2 cellular contexts compared by ENCODE assay signal in genomic region chr6:96302991-96303390, GRCh38.
TF ChIP-seq lines count a peak whose summit lies in the region.

No MANE protein-coding gene starts in this region.

TF ChIP-seq in GM23338, 12 proteins besides CTCF, POLR2A, EP300 and RAD21 (continued from another document):
- TF ChIP-seq, protein P1, sequence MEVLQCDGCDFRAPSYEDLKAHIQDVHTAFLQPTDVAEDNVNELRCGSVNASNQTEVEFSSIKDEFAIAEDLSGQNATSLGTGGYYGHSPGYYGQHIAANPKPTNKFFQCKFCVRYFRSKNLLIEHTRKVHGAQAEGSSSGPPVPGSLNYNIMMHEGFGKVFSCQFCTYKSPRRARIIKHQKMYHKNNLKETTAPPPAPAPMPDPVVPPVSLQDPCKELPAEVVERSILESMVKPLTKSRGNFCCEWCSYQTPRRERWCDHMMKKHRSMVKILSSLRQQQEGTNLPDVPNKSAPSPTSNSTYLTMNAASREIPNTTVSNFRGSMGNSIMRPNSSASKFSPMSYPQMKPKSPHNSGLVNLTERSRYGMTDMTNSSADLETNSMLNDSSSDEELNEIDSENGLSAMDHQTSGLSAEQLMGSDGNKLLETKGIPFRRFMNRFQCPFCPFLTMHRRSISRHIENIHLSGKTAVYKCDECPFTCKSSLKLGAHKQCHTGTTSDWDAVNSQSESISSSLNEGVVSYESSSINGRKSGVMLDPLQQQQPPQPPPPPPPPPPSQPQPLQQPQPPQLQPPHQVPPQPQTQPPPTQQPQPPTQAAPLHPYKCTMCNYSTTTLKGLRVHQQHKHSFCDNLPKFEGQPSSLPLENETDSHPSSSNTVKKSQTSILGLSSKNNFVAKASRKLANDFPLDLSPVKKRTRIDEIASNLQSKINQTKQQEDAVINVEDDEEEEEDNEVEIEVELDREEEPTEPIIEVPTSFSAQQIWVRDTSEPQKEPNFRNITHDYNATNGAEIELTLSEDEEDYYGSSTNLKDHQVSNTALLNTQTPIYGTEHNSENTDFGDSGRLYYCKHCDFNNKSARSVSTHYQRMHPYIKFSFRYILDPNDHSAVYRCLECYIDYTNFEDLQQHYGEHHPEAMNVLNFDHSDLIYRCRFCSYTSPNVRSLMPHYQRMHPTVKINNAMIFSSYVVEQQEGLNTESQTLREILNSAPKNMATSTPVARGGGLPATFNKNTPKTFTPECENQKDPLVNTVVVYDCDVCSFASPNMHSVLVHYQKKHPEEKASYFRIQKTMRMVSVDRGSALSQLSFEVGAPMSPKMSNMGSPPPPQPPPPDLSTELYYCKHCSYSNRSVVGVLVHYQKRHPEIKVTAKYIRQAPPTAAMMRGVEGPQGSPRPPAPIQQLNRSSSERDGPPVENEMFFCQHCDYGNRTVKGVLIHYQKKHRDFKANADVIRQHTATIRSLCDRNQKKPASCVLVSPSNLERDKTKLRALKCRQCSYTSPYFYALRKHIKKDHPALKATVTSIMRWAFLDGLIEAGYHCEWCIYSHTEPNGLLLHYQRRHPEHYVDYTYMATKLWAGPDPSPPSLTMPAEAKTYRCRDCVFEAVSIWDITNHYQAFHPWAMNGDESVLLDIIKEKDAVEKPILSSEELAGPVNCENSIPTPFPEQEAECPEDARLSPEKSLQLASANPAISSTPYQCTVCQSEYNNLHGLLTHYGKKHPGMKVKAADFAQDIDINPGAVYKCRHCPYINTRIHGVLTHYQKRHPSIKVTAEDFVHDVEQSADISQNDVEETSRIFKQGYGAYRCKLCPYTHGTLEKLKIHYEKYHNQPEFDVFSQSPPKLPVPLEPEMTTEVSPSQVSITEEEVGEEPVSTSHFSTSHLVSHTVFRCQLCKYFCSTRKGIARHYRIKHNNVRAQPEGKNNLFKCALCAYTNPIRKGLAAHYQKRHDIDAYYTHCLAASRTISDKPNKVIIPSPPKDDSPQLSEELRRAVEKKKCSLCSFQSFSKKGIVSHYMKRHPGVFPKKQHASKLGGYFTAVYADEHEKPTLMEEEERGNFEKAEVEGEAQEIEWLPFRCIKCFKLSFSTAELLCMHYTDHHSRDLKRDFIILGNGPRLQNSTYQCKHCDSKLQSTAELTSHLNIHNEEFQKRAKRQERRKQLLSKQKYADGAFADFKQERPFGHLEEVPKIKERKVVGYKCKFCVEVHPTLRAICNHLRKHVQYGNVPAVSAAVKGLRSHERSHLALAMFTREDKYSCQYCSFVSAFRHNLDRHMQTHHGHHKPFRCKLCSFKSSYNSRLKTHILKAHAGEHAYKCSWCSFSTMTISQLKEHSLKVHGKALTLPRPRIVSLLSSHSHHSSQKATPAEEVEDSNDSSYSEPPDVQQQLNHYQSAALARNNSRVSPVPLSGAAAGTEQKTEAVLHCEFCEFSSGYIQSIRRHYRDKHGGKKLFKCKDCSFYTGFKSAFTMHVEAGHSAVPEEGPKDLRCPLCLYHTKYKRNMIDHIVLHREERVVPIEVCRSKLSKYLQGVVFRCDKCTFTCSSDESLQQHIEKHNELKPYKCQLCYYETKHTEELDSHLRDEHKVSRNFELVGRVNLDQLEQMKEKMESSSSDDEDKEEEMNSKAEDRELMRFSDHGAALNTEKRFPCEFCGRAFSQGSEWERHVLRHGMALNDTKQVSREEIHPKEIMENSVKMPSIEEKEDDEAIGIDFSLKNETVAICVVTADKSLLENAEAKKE (CRISPR knock-in tag; IDR thresholded peaks at IDR 0.05) = no peak
- TF ChIP-seq ZNF114 (CRISPR knock-in tag; IDR thresholded peaks at IDR 0.05) = no peak
- TF ChIP-seq CREB1 (CRISPR knock-in tag; IDR thresholded peaks at IDR 0.05; ENCODE audit: low read depth) = no peak
- TF ChIP-seq, protein P2, sequence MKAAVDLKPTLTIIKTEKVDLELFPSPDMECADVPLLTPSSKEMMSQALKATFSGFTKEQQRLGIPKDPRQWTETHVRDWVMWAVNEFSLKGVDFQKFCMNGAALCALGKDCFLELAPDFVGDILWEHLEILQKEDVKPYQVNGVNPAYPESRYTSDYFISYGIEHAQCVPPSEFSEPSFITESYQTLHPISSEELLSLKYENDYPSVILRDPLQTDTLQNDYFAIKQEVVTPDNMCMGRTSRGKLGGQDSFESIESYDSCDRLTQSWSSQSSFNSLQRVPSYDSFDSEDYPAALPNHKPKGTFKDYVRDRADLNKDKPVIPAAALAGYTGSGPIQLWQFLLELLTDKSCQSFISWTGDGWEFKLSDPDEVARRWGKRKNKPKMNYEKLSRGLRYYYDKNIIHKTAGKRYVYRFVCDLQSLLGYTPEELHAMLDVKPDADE (IDR thresholded peaks at IDR 0.05) = no peak
- TF ChIP-seq STAT1 (IDR thresholded peaks at IDR 0.05; ENCODE audit: unreplicated experiment) = no peak
- no peak for TF ChIP-seq POLR2AphosphoS5 (IDR thresholded peaks at IDR 0.05; ENCODE audit: low read depth)
- TF ChIP-seq JUNB (IDR thresholded peaks at IDR 0.05; ENCODE audit: unreplicated experiment) = no peak
- no peak for TF ChIP-seq NANOG (IDR thresholded peaks at IDR 0.05; ENCODE audit: borderline replicate concordance)
- TF ChIP-seq, protein P3, sequence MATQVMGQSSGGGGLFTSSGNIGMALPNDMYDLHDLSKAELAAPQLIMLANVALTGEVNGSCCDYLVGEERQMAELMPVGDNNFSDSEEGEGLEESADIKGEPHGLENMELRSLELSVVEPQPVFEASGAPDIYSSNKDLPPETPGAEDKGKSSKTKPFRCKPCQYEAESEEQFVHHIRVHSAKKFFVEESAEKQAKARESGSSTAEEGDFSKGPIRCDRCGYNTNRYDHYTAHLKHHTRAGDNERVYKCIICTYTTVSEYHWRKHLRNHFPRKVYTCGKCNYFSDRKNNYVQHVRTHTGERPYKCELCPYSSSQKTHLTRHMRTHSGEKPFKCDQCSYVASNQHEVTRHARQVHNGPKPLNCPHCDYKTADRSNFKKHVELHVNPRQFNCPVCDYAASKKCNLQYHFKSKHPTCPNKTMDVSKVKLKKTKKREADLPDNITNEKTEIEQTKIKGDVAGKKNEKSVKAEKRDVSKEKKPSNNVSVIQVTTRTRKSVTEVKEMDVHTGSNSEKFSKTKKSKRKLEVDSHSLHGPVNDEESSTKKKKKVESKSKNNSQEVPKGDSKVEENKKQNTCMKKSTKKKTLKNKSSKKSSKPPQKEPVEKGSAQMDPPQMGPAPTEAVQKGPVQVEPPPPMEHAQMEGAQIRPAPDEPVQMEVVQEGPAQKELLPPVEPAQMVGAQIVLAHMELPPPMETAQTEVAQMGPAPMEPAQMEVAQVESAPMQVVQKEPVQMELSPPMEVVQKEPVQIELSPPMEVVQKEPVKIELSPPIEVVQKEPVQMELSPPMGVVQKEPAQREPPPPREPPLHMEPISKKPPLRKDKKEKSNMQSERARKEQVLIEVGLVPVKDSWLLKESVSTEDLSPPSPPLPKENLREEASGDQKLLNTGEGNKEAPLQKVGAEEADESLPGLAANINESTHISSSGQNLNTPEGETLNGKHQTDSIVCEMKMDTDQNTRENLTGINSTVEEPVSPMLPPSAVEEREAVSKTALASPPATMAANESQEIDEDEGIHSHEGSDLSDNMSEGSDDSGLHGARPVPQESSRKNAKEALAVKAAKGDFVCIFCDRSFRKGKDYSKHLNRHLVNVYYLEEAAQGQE (IDR thresholded peaks at IDR 0.05; ENCODE audit: unreplicated experiment) = no peak

TF ChIP-seq in GM12878, 131 proteins besides CTCF, POLR2A, EP300 and RAD21 (continued from another document):
- no peak for TF ChIP-seq IRF3 (IDR thresholded peaks at IDR 0.05)
- TF ChIP-seq SRF (IDR thresholded peaks at IDR 0.05; ENCODE audit: low read depth in 2 of 2, low read length in 2 of 2) = no peak
- no peak for TF ChIP-seq SP1 (IDR thresholded peaks at IDR 0.05; ENCODE audit: low read depth, low read length)
- TF ChIP-seq CREM (IDR thresholded peaks at IDR 0.05; ENCODE audit: low read depth) = no peak
- TF ChIP-seq SIN3A (IDR thresholded peaks at IDR 0.05; ENCODE audit: low read depth, low read length) = no peak
- no peak for TF ChIP-seq EZH2 (IDR thresholded peaks at IDR 0.05; ENCODE audit: borderline replicate concordance, control insufficient read depth, low read depth, low read length)
- TF ChIP-seq, protein P4, sequence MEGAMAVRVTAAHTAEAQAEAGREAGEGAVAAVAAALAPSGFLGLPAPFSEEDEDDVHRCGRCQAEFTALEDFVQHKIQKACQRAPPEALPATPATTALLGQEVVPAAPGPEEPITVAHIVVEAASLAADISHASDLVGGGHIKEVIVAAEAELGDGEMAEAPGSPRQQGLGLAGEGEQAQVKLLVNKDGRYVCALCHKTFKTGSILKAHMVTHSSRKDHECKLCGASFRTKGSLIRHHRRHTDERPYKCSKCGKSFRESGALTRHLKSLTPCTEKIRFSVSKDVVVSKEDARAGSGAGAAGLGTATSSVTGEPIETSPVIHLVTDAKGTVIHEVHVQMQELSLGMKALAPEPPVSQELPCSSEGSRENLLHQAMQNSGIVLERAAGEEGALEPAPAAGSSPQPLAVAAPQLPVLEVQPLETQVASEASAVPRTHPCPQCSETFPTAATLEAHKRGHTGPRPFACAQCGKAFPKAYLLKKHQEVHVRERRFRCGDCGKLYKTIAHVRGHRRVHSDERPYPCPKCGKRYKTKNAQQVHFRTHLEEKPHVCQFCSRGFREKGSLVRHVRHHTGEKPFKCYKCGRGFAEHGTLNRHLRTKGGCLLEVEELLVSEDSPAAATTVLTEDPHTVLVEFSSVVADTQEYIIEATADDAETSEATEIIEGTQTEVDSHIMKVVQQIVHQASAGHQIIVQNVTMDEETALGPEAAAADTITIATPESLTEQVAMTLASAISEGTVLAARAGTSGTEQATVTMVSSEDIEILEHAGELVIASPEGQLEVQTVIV (IDR thresholded peaks at IDR 0.05; ENCODE audit: borderline replicate concordance, partially characterized antibody) = no peak
- TF ChIP-seq MEF2A (IDR thresholded peaks at IDR 0.05; ENCODE audit: insufficient read depth, low read depth, low read length) = no peak
